In the genomic region with DNA sequence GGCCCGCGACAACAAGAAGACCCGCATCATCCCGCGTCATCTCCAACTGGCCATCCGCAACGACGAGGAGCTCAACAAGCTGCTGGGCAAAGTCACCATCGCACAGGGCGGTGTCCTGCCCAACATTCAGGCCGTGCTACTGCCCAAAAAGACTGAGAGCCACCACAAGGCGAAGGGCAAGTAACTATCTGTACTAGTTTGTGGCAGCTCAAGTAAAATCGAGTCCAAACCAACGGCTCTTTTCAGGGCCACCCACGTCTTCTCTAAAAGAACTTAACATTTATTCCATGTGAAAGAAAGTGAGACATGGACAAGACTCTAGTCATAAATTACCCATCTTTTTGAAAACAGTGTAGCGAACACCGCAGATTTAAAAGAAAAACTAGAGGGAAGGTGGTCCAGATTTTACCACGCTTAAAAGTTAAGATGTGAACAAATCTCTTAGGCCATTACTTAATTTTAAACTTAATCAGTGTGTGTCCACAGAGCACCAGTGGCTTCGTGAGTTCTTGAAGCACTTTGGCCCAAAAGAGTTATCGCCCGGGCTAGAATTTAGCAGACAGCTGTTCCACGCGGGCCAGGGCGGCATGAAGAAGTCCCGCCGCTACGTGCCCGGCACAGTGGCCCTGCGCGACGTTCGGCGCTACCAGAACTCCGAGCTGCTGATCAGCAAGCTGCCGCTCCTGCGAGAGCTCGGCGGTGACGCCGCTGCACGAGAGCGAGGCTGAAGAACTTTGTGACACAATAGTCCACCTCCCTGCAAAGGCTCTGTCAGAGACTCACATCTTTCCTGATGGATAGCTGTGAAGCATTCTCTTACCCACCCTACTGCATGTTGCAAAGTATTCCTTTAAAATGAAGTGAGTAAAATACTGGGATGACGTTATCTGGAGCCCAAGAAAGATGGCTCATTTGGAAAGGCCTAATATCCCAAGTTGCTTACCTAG, we compare ENCODE assay signal across 8 cellular contexts.
A peak's percentile ranks its signal among the peaks of the same experiment; 100 is the strongest.
DNase-seq lines count a peak whose midpoint lies in the region; ATAC-seq and TF ChIP-seq lines count a peak whose summit lies in the region.

No MANE protein-coding gene starts in this region.

- no peaks in the 10 kb centered on the region for H3K27me3 Mint-ChIP-seq in activated CD4-positive, alpha-beta T cell treated with anti-CD3 and anti-CD28 coated beads, Interleukin-2, amount 10 ng/mL, durations not matched to agents 7 days and 5 days
- H3K27me3 Mint-ChIP-seq in mesothelial cell of epicardium (ENCODE audit: low read depth), result no peaks in the 10 kb centered on the region

- H3K36me3 Mint-ChIP-seq in activated CD4-positive, alpha-beta T cell treated with anti-CD3 and anti-CD28 coated beads, Interleukin-2, amount 10 ng/mL, durations not matched to agents 7 days and 5 days (ENCODE audit: low read depth), result peaks cover 18% of the 10 kb centered on the region
- H3K36me3 Mint-ChIP-seq in mesothelial cell of epicardium, result no peaks in the 10 kb centered on the region

- no peak for ATAC-seq in HG02938 (IDR thresholded peaks at IDR 0.05; ENCODE audit: unreplicated experiment)

- no peak overlapping the region for H3K27ac Mint-ChIP-seq in activated CD4-positive, alpha-beta T cell treated with anti-CD3 and anti-CD28 coated beads, Interleukin-2, amount 10 ng/mL, durations not matched to agents 7 days and 5 days
- H3K27ac Mint-ChIP-seq in mesothelial cell of epicardium, result no peak overlapping the region

- no peaks in the 10 kb centered on the region for H3K9me3 Mint-ChIP-seq in activated CD4-positive, alpha-beta T cell treated with anti-CD3 and anti-CD28 coated beads, Interleukin-2, amount 10 ng/mL, durations not matched to agents 7 days and 5 days
- H3K9me3 Mint-ChIP-seq in mesothelial cell of epicardium, result no peaks in the 10 kb centered on the region

- TF ChIP-seq CTCF in mesothelial cell of epicardium (IDR thresholded peaks at IDR 0.05; ENCODE audit: unreplicated experiment), result no peak

- H3K27ac ChIP-seq in stomach smooth muscle (ENCODE audit: low read length), result peak overlapping the region; percentile 89

- no peaks in the 10 kb centered on the region for H3K27me3 ChIP-seq in H7 (ENCODE audit: control insufficient read depth, insufficient read depth, low read length)
- H3K27me3 ChIP-seq in stomach smooth muscle (ENCODE audit: control insufficient read depth in 1 of 2, insufficient read depth in 2 of 2, low read length in 2 of 2), result no peaks in the 10 kb centered on the region

- H3K4me3 Mint-ChIP-seq in activated CD4-positive, alpha-beta T cell treated with anti-CD3 and anti-CD28 coated beads, Interleukin-2, amount 10 ng/mL, durations not matched to agents 7 days and 5 days, result no peak overlapping the region
- no peak overlapping the region for H3K4me3 Mint-ChIP-seq in mesothelial cell of epicardium

- H3K9ac ChIP-seq in stomach smooth muscle (ENCODE audit: low read length in 2 of 2), result peak overlapping the region; percentile 30 to 68

- CTCF ChIA-PET in activated CD4-positive, alpha-beta T cell treated with anti-CD3 and anti-CD28 coated beads, Interleukin-2, amount 10 ng/mL, durations not matched to agents 7 days and 5 days (lab: Charles Lee), result interaction anchor here (0.6 to 3.0 kb wide), 13 partner anchors 11 to 1903 kb away, joined by 3 to 18 read pairs (median 4); a partner anchor contains a TSS

- peaks cover 66% of the 10 kb centered on the region for H3K4me1 Mint-ChIP-seq in activated CD4-positive, alpha-beta T cell treated with anti-CD3 and anti-CD28 coated beads, Interleukin-2, amount 10 ng/mL, durations not matched to agents 7 days and 5 days
- H3K4me1 Mint-ChIP-seq in mesothelial cell of epicardium, result peaks cover 15% of the 10 kb centered on the region

- POLR2A ChIA-PET in activated CD4-positive, alpha-beta T cell treated with anti-CD3 and anti-CD28 coated beads, Interleukin-2, amount 10 ng/mL, durations not matched to agents 7 days and 5 days (lab: Charles Lee), result interaction anchor here (0.6 to 5.1 kb wide), 22 partner anchors 13 to 1102 kb away, joined by 3 to 232 read pairs (median 10); a partner anchor contains a TSS

- DNase-seq in D341Med (ENCODE audit: low spot score), result peak; percentile 64
- DNase-seq in H7, result peak; percentile 53
- peak; percentile 69 to 81 for DNase-seq in NCI-H526 (lab: John Stamatoyannopoulos, UW)
- peak; percentile 85 for DNase-seq in activated CD4-positive, alpha-beta T cell treated with anti-CD3 and anti-CD28 coated beads, Interleukin-2, amount 10 ng/mL, durations not matched to agents 7 days and 5 days
- DNase-seq in effector CD8-positive, alpha-beta T cell (lab: John Stamatoyannopoulos, UW), result peak; percentile 12
- peak; percentile 45 to 73 for DNase-seq in mesothelial cell of epicardium (ENCODE audit: low spot score in 2 of 2, unreplicated experiment in 2 of 2)

- no peaks in the 10 kb centered on the region for H3K9me3 ChIP-seq in stomach smooth muscle (ENCODE audit: control insufficient read depth in 2 of 2, low read length in 2 of 2)

- H3K36me3 ChIP-seq in H7 (replicated peaks; ENCODE audit: control insufficient read depth, insufficient read depth, low read length) (no peaks in the 10 kb centered on the region), stomach smooth muscle (ENCODE audit: control insufficient read depth in 2 of 2, insufficient read depth in 2 of 2, low read length in 2 of 2) (no peaks in the 10 kb centered on the region)

- H3K4me1 ChIP-seq in stomach smooth muscle (ENCODE audit: control insufficient read depth, insufficient read depth, low read length), result no peaks in the 10 kb centered on the region

- H3K4me3 ChIP-seq in H7 (ENCODE audit: insufficient read depth, low read depth, low read length) (peak overlapping the region; percentile 72), stomach smooth muscle (ENCODE audit: low read length in 2 of 2) (peak overlapping the region; percentile 59 to 79)

Comparison
In these comparisons a context has a peak if more than half of its experiments do, and no peak if none do; other contexts are left out.
1. DNase-seq: peak in every context shown above with its lines; median percentile 85 in activated CD4-positive, alpha-beta T cell treated with anti-CD3 and anti-CD28 coated beads, Interleukin-2, amount 10 ng/mL, durations not matched to agents 7 days and 5 days; 75 in NCI-H526; 64 in D341Med; 59 in mesothelial cell of epicardium; 53 in H7; 12 in effector CD8-positive, alpha-beta T cell.